Comparison of ENCODE assay signal across 14 cellular contexts in genomic region chr7:102671960-102672316, GRCh38. TPM values are rescaled to one million over a fixed set of nuclear protein-coding genes. Genes with fewer than 3 reads are reported as not detected.
DNase-seq lines count a peak whose midpoint lies in the region; ATAC-seq, FAIRE-seq and TF ChIP-seq lines count a peak whose summit lies in the region.
"Not testable (repeated sequence)": the region's sequence is repeated elsewhere in the genome, so short reads cannot be mapped to it uniquely, and the experiment has no call there.
"Had no signal": no experiment of that assay in that cellular context is flagged by ENCODE, and none has a peak within 500 bp of the region (broad histone marks: within the 10 kb centered on the region; RNA-seq: fewer than 3 reads in every experiment).

No MANE protein-coding gene starts in this region.

- SMC1A ChIA-PET in GM12878 (lab: Charles Lee; ENCODE audit: uncharacterized antibody, unreplicated experiment) = not testable (repeated sequence)

- not testable (repeated sequence) for H3K4me1 ChIP-seq in GM12878 (ENCODE audit: control insufficient read depth, insufficient read depth, low read length); pancreas

- peak overlapping the region; percentile 62 for H3K27ac ChIP-seq in RWPE1
- H3K27ac ChIP-seq in GM12878 (ENCODE audit: control insufficient read depth, insufficient read depth); pancreas: not testable (repeated sequence)

- not testable (repeated sequence) for H3K4me3 ChIP-seq in GM12878, pancreas

- not testable (repeated sequence) for BruUV-seq in GM12878 (replicated peaks; lab: Mats Ljungman, UMichigan)

- H3K79me2 ChIP-seq in GM12878 (ENCODE audit: control insufficient read depth, insufficient read depth, low read length) = not testable (repeated sequence)

- H3K27me3 ChIP-seq in GM12878 (replicated peaks in 1 of 2; ENCODE audit: control insufficient read depth in 2 of 2, insufficient read depth in 2 of 2, low read length in 1 of 2); pancreas: not testable (repeated sequence)

- in situ Hi-C loops in GM12878 (cut with MboI) = not testable (repeated sequence)

- not testable (repeated sequence) for H3K9me3 ChIP-seq in GM12878 (replicated peaks; ENCODE audit: control insufficient read depth, insufficient read depth, low read length); pancreas

- not testable (repeated sequence) for H3K9ac ChIP-seq in GM12878 (ENCODE audit: control insufficient read depth, insufficient read depth, low read length)

- not testable (repeated sequence) for H3K36me3 ChIP-seq in GM12878 (ENCODE audit: control insufficient read depth in 2 of 2, insufficient read depth in 2 of 2, low read length in 1 of 2); pancreas

- intact Hi-C loops in GM12878 (cut with micrococcal nuclease; ENCODE audit: unreplicated experiment); pancreas (cut with DNase I): not testable (repeated sequence)

- CTCF ChIA-PET in RWPE1 (lab: Yijun Ruan, JAX); GM12878 (lab: Yijun Ruan, JAX): not testable (repeated sequence)

- WGBS in GM12878 (ENCODE audit: insufficient coverage, insufficient replicate concordance, low lambda C conversion rate, missing lambda C conversion rate) = no CpG with 5 or more reads among the region's 10 CpGs
- WGBS in pancreas, 2 donors = no CpG with 5 or more reads among the region's 10 CpGs

- H3K4me2 ChIP-seq in GM12878 (ENCODE audit: control insufficient read depth, insufficient read depth) = not testable (repeated sequence)

- H4K20me1 ChIP-seq in GM12878 (ENCODE audit: control insufficient read depth, insufficient read depth) = not testable (repeated sequence)

- peak; percentile 35 for ATAC-seq in GM18498 (IDR thresholded peaks at IDR 0.05; ENCODE audit: unreplicated experiment)
- ATAC-seq in GM19324 (IDR thresholded peaks at IDR 0.05; ENCODE audit: low FRiP score, unreplicated experiment) = peak; percentile 25
- ATAC-seq in GM21529 (IDR thresholded peaks at IDR 0.05; ENCODE audit: unreplicated experiment) = peak; percentile 25
- ATAC-seq in HG02852 (IDR thresholded peaks at IDR 0.05; ENCODE audit: unreplicated experiment) = peak; percentile 30
- peak; percentile 40 for ATAC-seq in HG03159 (IDR thresholded peaks at IDR 0.05; ENCODE audit: unreplicated experiment)
- peak; percentile 49 for ATAC-seq in GM12878
- ATAC-seq in pancreas = peak; percentile 6 to 45 (median 40)

- TF ChIP-seq RAD21 in GM12878 (IDR thresholded peaks at IDR 0.05; ENCODE audit: insufficient read depth, low read depth, low read length) = not testable (repeated sequence)

- FAIRE-seq in GM12878 (lab: Jason Lieb, UNC); pancreas (lab: Jason Lieb, UNC): not testable (repeated sequence)

- POLR2A ChIA-PET in RWPE1 (lab: Yijun Ruan, JAX; ENCODE audit: low non-redundant PET); GM12878 (lab: Charles Lee): not testable (repeated sequence)

- not testable (repeated sequence) for TF ChIP-seq CTCF in RWPE1 (conservative IDR thresholded peaks at IDR 0.05; ENCODE audit: low read depth); GM12878 (IDR thresholded peaks at IDR 0.05 in 2 of 3, conservative IDR thresholded peaks at IDR 0.05 in 1 of 3; ENCODE audit: control insufficient read depth in 2 of 3, extremely low read depth in 1 of 3, insufficient read depth in 1 of 3, low read depth in 3 of 3, low read length in 3 of 3); pancreas (IDR thresholded peaks at IDR 0.05)

- TF ChIP-seq EP300 in GM12878 (IDR thresholded peaks at IDR 0.05; ENCODE audit: borderline replicate concordance in 1 of 2, control insufficient read depth in 1 of 2, low read depth in 2 of 2, low read length in 2 of 2) = not testable (repeated sequence)

- not testable (repeated sequence) for TF ChIP-seq POLR2A in GM12878 (IDR thresholded peaks at IDR 0.05; ENCODE audit: low read depth, low read length)

- not testable (repeated sequence) for H2AFZ ChIP-seq in GM12878 (ENCODE audit: control insufficient read depth, low read depth, low read length)

- RAD21 ChIA-PET in GM12878 (lab: Charles Lee; ENCODE audit: unreplicated experiment) = not testable (repeated sequence)

- DNase-seq in RWPE1 (ENCODE audit: low spot score); GM12878 (ENCODE audit: low read depth, low spot score); pancreas: not testable (repeated sequence)

RNA-seq across cellular contexts. Expression of gene POLR2J2, which starts 0.5 kb away (rescaled TPM):
- 95.5 and 101 TPM in 2 replicates for total RNA-seq in GM12878 (2013; cell fraction: nucleolus; rRNA removed)
- 3.4 and 4.4 TPM in 2 replicates for total RNA-seq in GM12878 (2014; rRNA removed)
- total RNA-seq in GM12878 (2014; rRNA removed; fragmentation: Illumina TruSeq; extraction: Trizol) = 4.9 and 5.6 TPM in 2 replicates
- 6.7 and 11.4 TPM in 2 replicates for total RNA-seq in GM12878 (2021)
- polyA plus RNA-seq in GM12878 (2011; ENCODE audit: low read depth) = 1.6 TPM
- polyA plus RNA-seq in GM12878 (2011; rRNA removed) = 7.1 and 7.7 TPM in 2 replicates
- 4.2 and 7.6 TPM in 2 replicates for polyA plus RNA-seq in GM12878 (2011; cell fraction: cytosol; rRNA removed)
- polyA plus RNA-seq in GM12878 (2011; cell fraction: nucleus; rRNA removed) = 19.9 and 22.7 TPM in 2 replicates
- 2.1 and 2.6 TPM in 2 replicates for polyA plus RNA-seq in GM12878 (2012)
- polyA plus RNA-seq in GM12878 (2014; fragmentation: Illumina TruSeq; extraction: Trizol) = 3.2 and 4.5 TPM in 2 replicates
- polyA plus RNA-seq in GM12878 (2014; fragmentation: Nextera tagmentation; extraction: Ambion mirVana) = 1 to 10 TPM in 1 of 2 experiments, under 1 TPM in 1; 0.80 to 1.3 TPM
- 8.0 and 10.5 TPM in 2 replicates for polyA plus RNA-seq in GM12878 (2014; rRNA removed)
- polyA plus RNA-seq in GM12878 (2016; fragmentation: Nextera tagmentation; extraction: Ambion mirVana) = 10 to 100 TPM; 14.0 to 16.3 TPM
- 10.2 and 18.2 TPM in 2 replicates for polyA minus RNA-seq in GM12878 (2011; rRNA and poly(A)+ RNA removed)
- 0.52 and 2.0 TPM in 2 replicates for polyA minus RNA-seq in GM12878 (2011; cell fraction: cytosol; rRNA and poly(A)+ RNA removed)
- polyA minus RNA-seq in GM12878 (2011; cell fraction: nucleus; rRNA and poly(A)+ RNA removed) = 10.2 and 21.3 TPM in 2 replicates
- total RNA-seq in pancreas = 1 to 10 TPM; 1.4 to 9.7 (median 3.7) TPM
- polyA plus RNA-seq in pancreas = 1 to 10 TPM; 5.1 to 6.1 TPM

RNA-seq across cellular contexts. Expression of gene SPDYE2B, which starts 21.8 kb away (rescaled TPM):
- total RNA-seq in GM12878 (2013; cell fraction: nucleolus; rRNA removed) = not detected in 2 replicates
- not detected in 2 replicates for total RNA-seq in GM12878 (2014; rRNA removed)
- total RNA-seq in GM12878 (2014; rRNA removed; fragmentation: Illumina TruSeq; extraction: Trizol) = not detected in 2 replicates
- total RNA-seq in GM12878 (2021) = not detected in 2 replicates
- polyA plus RNA-seq in GM12878 (2011; ENCODE audit: low read depth) = not detected
- polyA plus RNA-seq in GM12878 (2011; rRNA removed) = not detected in 2 replicates
- polyA plus RNA-seq in GM12878 (2011; cell fraction: cytosol; rRNA removed) = not detected in 2 replicates
- not detected in 2 replicates for polyA plus RNA-seq in GM12878 (2011; cell fraction: nucleus; rRNA removed)
- polyA plus RNA-seq in GM12878 (2012) = 0.28 and 0.32 TPM in 2 replicates
- not detected in 2 replicates for polyA plus RNA-seq in GM12878 (2014; fragmentation: Illumina TruSeq; extraction: Trizol)
- polyA plus RNA-seq in GM12878 (2014; fragmentation: Nextera tagmentation; extraction: Ambion mirVana) = under 1 TPM in 1 of 2 experiments, not detected in 1; 0.19 TPM
- polyA plus RNA-seq in GM12878 (2014; rRNA removed) = not detected in 2 replicates
- under 1 TPM; 0.32 to 0.59 TPM for polyA plus RNA-seq in GM12878 (2016; fragmentation: Nextera tagmentation; extraction: Ambion mirVana)
- polyA minus RNA-seq in GM12878 (2011; rRNA and poly(A)+ RNA removed) = not detected in 2 replicates
- polyA minus RNA-seq in GM12878 (2011; cell fraction: cytosol; rRNA and poly(A)+ RNA removed) = not detected in 2 replicates
- polyA minus RNA-seq in GM12878 (2011; cell fraction: nucleus; rRNA and poly(A)+ RNA removed) = not detected in 2 replicates
- not detected for total RNA-seq in pancreas
- not detected for polyA plus RNA-seq in pancreas
- total RNA-seq: colonic mucosa, fibroblast of villous mesenchyme, H9, right atrium auricular region, SJCRH30, urinary bladder had no signal
- polyA plus RNA-seq: urinary bladder had no signal

RNA-seq across cellular contexts. Expression of gene UPK3BL1, which starts 29.3 kb away (rescaled TPM):
- 50.8 and 61.6 TPM in 2 replicates for total RNA-seq in GM12878 (2013; cell fraction: nucleolus; rRNA removed)
- total RNA-seq in GM12878 (2014; rRNA removed) = 29.0 and 33.0 TPM in 2 replicates
- total RNA-seq in GM12878 (2014; rRNA removed; fragmentation: Illumina TruSeq; extraction: Trizol) = 21.1 and 22.8 TPM in 2 replicates
- 21.8 and 25.8 TPM in 2 replicates for total RNA-seq in GM12878 (2021)
- polyA plus RNA-seq in GM12878 (2011; ENCODE audit: low read depth) = 16.3 TPM
- polyA plus RNA-seq in GM12878 (2011; rRNA removed) = 16.5 and 34.2 TPM in 2 replicates
- 23.9 and 32.0 TPM in 2 replicates for polyA plus RNA-seq in GM12878 (2011; cell fraction: cytosol; rRNA removed)
- 107 and 155 TPM in 2 replicates for polyA plus RNA-seq in GM12878 (2011; cell fraction: nucleus; rRNA removed)
- 28.4 and 33.3 TPM in 2 replicates for polyA plus RNA-seq in GM12878 (2012)
- polyA plus RNA-seq in GM12878 (2014; fragmentation: Illumina TruSeq; extraction: Trizol) = 7.4 and 16.6 TPM in 2 replicates
- polyA plus RNA-seq in GM12878 (2014; fragmentation: Nextera tagmentation; extraction: Ambion mirVana) = 10 to 100 TPM in 1 of 2 experiments, 1 to 10 TPM in 1; 5.9 to 12.5 TPM
- 68.6 and 77.0 TPM in 2 replicates for polyA plus RNA-seq in GM12878 (2014; rRNA removed)
- polyA plus RNA-seq in GM12878 (2016; fragmentation: Nextera tagmentation; extraction: Ambion mirVana) = 10 to 100 TPM; 24.2 to 28.3 TPM
- 6.5 and 21.2 TPM in 2 replicates for polyA minus RNA-seq in GM12878 (2011; rRNA and poly(A)+ RNA removed)
- 8.6 and 10.8 TPM in 2 replicates for polyA minus RNA-seq in GM12878 (2011; cell fraction: cytosol; rRNA and poly(A)+ RNA removed)
- 8.7 and 26.7 TPM in 2 replicates for polyA minus RNA-seq in GM12878 (2011; cell fraction: nucleus; rRNA and poly(A)+ RNA removed)
- total RNA-seq in pancreas = 10 to 100 TPM in 2 of 6 donors, 1 to 10 TPM in 4; 2.9 to 11.8 (median 5.5) TPM
- polyA plus RNA-seq in pancreas = 100 to 1,000 TPM in 1 of 2 donors, 10 to 100 TPM in 1; 72.2 to 168 TPM

RNA-seq across cellular contexts. Expression of gene RASA4, which starts 55.4 kb away (rescaled TPM):
- 196 and 208 TPM in 2 replicates for total RNA-seq in GM12878 (2013; cell fraction: nucleolus; rRNA removed)
- 17.5 and 24.6 TPM in 2 replicates for total RNA-seq in GM12878 (2014; rRNA removed)
- total RNA-seq in GM12878 (2014; rRNA removed; fragmentation: Illumina TruSeq; extraction: Trizol) = 9.0 and 9.7 TPM in 2 replicates
- total RNA-seq in GM12878 (2021) = 35.2 and 35.8 TPM in 2 replicates
- polyA plus RNA-seq in GM12878 (2011; ENCODE audit: low read depth) = 10.5 TPM
- 6.0 and 11.3 TPM in 2 replicates for polyA plus RNA-seq in GM12878 (2011; rRNA removed)
- polyA plus RNA-seq in GM12878 (2011; cell fraction: cytosol; rRNA removed) = 15.7 and 20.6 TPM in 2 replicates
- 117 and 146 TPM in 2 replicates for polyA plus RNA-seq in GM12878 (2011; cell fraction: nucleus; rRNA removed)
- polyA plus RNA-seq in GM12878 (2012) = 27.9 and 38.8 TPM in 2 replicates
- 2.8 and 8.9 TPM in 2 replicates for polyA plus RNA-seq in GM12878 (2014; fragmentation: Illumina TruSeq; extraction: Trizol)
- polyA plus RNA-seq in GM12878 (2014; fragmentation: Nextera tagmentation; extraction: Ambion mirVana) = 1 to 10 TPM; 1.7 to 2.4 TPM
- polyA plus RNA-seq in GM12878 (2014; rRNA removed) = 30.9 and 40.0 TPM in 2 replicates
- 10 to 100 TPM; 16.7 to 20.4 TPM for polyA plus RNA-seq in GM12878 (2016; fragmentation: Nextera tagmentation; extraction: Ambion mirVana)
- 57.3 and 60.3 TPM in 2 replicates for polyA minus RNA-seq in GM12878 (2011; rRNA and poly(A)+ RNA removed)
- polyA minus RNA-seq in GM12878 (2011; cell fraction: cytosol; rRNA and poly(A)+ RNA removed) = 12.2 and 26.5 TPM in 2 replicates
- polyA minus RNA-seq in GM12878 (2011; cell fraction: nucleus; rRNA and poly(A)+ RNA removed) = 57.7 and 92.9 TPM in 2 replicates
- total RNA-seq in pancreas = 10 to 100 TPM in 5 of 6 donors, 1 to 10 TPM in 1; 8.7 to 33.8 (median 18.1) TPM
- 100 to 1,000 TPM in 1 of 2 donors, 10 to 100 TPM in 1; 60.8 to 128 TPM for polyA plus RNA-seq in pancreas
